8 cellular contexts compared by ENCODE assay signal in the genomic region with DNA sequence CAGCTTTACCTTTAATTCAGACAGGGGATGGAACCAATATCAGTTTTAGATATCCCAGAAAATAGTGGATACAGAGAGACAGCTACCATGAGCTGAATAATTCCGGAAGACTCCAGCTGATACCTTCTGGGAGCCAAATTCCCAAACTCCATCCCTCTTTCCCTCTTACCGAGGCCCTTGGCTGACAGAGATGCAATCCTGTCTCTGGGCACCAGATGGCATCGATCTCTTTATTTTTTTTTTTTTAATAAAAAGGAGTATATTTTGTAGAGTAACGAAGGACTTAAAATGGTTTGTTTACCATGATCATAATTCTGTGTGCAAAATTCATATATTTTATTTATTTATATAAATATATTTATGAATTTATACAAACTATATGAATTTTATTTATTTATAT. TPM values are rescaled to one million over a fixed set of nuclear protein-coding genes. Genes with fewer than 3 reads are reported as not detected.
DNase-seq lines count a peak whose midpoint lies in the region; ATAC-seq and TF ChIP-seq lines count a peak whose summit lies in the region.

No MANE protein-coding gene starts in this region.

- TF ChIP-seq CTCF in Caco-2 (IDR thresholded peaks at IDR 0.05; ENCODE audit: insufficient read depth in 1 of 2, low read depth in 1 of 2, low read length in 1 of 2, severe bottlenecking in 1 of 2, unreplicated experiment in 1 of 2): peak; percentile 24 to 37
- peak; percentile 58 for TF ChIP-seq CTCF in astrocyte of the spinal cord (IDR thresholded peaks at IDR 0.05; ENCODE audit: low read depth, low read length)
- TF ChIP-seq CTCF in left lung (IDR thresholded peaks at IDR 0.05): peak; percentile 18 to 28

- H3K27me3 Mint-ChIP-seq in Caco-2 (ENCODE audit: insufficient read depth, unreplicated experiment) (no peaks in the 10 kb centered on the region), T-cell (peaks cover 0 to under 1% of the 10 kb centered on the region in 2 donors)

- intact Hi-C loops in Caco-2 (cut with micrococcal nuclease; ENCODE audit: unreplicated experiment): no loop called here
- intact Hi-C loops in left lung (cut with DNase I): no loop called here

- H3K9me3 Mint-ChIP-seq in Caco-2 (ENCODE audit: unreplicated experiment) (no peaks in the 10 kb centered on the region), T-cell (no peaks in the 10 kb centered on the region)

- H3K4me1 ChIP-seq in Caco-2 (no peaks in the 10 kb centered on the region), left lung (no peaks in the 10 kb centered on the region)

- no peaks in the 10 kb centered on the region for H3K4me1 Mint-ChIP-seq in Caco-2 (ENCODE audit: low read depth, unreplicated experiment)
- peaks cover 0 to 8% (median 0%) of the 10 kb centered on the region in 3 donors for H3K4me1 Mint-ChIP-seq in T-cell

- ATAC-seq in left lung: no peak
- ATAC-seq in T-cell (replicated peaks in 1 of 4): no peak
- no peak for ATAC-seq in GM18867 (IDR thresholded peaks at IDR 0.05; ENCODE audit: unreplicated experiment)
- ATAC-seq in GM19324 (IDR thresholded peaks at IDR 0.05; ENCODE audit: low FRiP score, unreplicated experiment): no peak

- no peak overlapping the region for H3K27ac ChIP-seq in left lung

- DNase-seq in Caco-2 (no peak), HPDE6-E6E7 (ENCODE audit: extremely low spot score) (peak; percentile 7), astrocyte of the spinal cord (ENCODE audit: low read depth, low spot score) (peak; percentile 26), left lung (no peak), T-cell (no peak), occipital lobe (lab: John Stamatoyannopoulos, UW) (no peak)

- H3K27me3 ChIP-seq in Caco-2 (replicated peaks; ENCODE audit: control insufficient read depth, insufficient read depth, low read length) (no peaks in the 10 kb centered on the region), left lung (no peaks in the 10 kb centered on the region)

- no peak overlapping the region for H3K4me3 ChIP-seq in Caco-2 (ENCODE audit: low read depth, low read length)
- H3K4me3 ChIP-seq in astrocyte of the spinal cord (ENCODE audit: low read depth, low read length): no peak overlapping the region
- no peak overlapping the region for H3K4me3 ChIP-seq in left lung

- no TSS peak for BruUV-seq in Caco-2 (replicated peaks; lab: Mats Ljungman, UMichigan)

- no peaks in the 10 kb centered on the region for H3K36me3 ChIP-seq in Caco-2 (ENCODE audit: control insufficient read depth, insufficient read depth, low read length)
- H3K36me3 ChIP-seq in left lung: no peaks in the 10 kb centered on the region

- no peak overlapping the region for H3K4me3 Mint-ChIP-seq in Caco-2 (ENCODE audit: unreplicated experiment)
- no peak overlapping the region for H3K4me3 Mint-ChIP-seq in T-cell

- no peaks in the 10 kb centered on the region for H3K9me3 ChIP-seq in Caco-2
- H3K9me3 ChIP-seq in left lung: no peaks in the 10 kb centered on the region

- H3K27ac Mint-ChIP-seq in Caco-2 (ENCODE audit: unreplicated experiment) (no peak overlapping the region), T-cell (no peak overlapping the region)

- H3K36me3 Mint-ChIP-seq in Caco-2 (ENCODE audit: insufficient read depth, unreplicated experiment) (peaks cover 5% of the 10 kb centered on the region), T-cell (no peaks in the 10 kb centered on the region)

- POLR2A ChIA-PET in Caco-2 (lab: Charles Lee): no interaction called here
- POLR2A ChIA-PET in T-cell (lab: Charles Lee): interaction anchor here in 1 of 2 donors (0.7 kb wide), 1 partner anchor 24 kb away, joined by 5 read pairs; no protein-coding TSS in a partner anchor

- in situ Hi-C loops in astrocyte of the spinal cord (cut with HindIII; ENCODE audit: low sequenced_read_pairs): no loop called here

- CTCF ChIA-PET in Caco-2 (lab: Charles Lee) (no interaction called here), T-cell (lab: Charles Lee) (interaction anchor here in 1 of 2 donors (0.7 kb wide), 1 partner anchor 395 kb away, joined by 3 read pairs; no protein-coding TSS in a partner anchor)

RNA-seq across cellular contexts. Expression of a gene that starts 31.0 kb away (rescaled TPM):
- not detected in 2 replicates for total RNA-seq in Caco-2 (2022)
- under 1 TPM; 0.17 to 0.21 TPM for total RNA-seq in left lung
- under 1 TPM in 3 of 5 donors, not detected in 2; 0.07 to 0.18 (median 0.16) TPM for total RNA-seq in T-cell
- 0.94 TPM for total RNA-seq in occipital lobe

Comparison
In these comparisons a context has a peak if more than half of its experiments do, and no peak if none do; other contexts are left out.
1. DNase-seq: peak in HPDE6-E6E7 (single experiment) and astrocyte of the spinal cord (single experiment); none in Caco-2 (0 of 2), left lung (0 of 2), T-cell (0 of 34) and occipital lobe (single experiment).
2. Peak in every context shown above with its lines, with median percentiles within 50 percentile points of each other: CTCF ChIP-seq.